ENCODE assay signal across 14 cellular contexts in genomic region chr2:241339839-241340471, GRCh38. TPM values are rescaled to one million over a fixed set of nuclear protein-coding genes. Genes with fewer than 3 reads are reported as not detected.
A peak's percentile ranks its signal among the peaks of the same experiment; 100 is the strongest.
DNase-seq lines count a peak whose midpoint lies in the region; ATAC-seq and TF ChIP-seq lines count a peak whose summit lies in the region.
"Had no signal": no experiment of that assay in that cellular context is flagged by ENCODE, and none has a peak within 500 bp of the region (broad histone marks: within the 10 kb centered on the region; RNA-seq: fewer than 3 reads in every experiment).

No MANE protein-coding gene starts in this region.

- no peak overlapping the region for H4K8ac ChIP-seq in neuronal stem cell (ENCODE audit: low read depth, low read length)

- H3K4me2 ChIP-seq in GM23248 (ENCODE audit: unreplicated experiment) (peak overlapping the region; percentile 44), neuronal stem cell (ENCODE audit: insufficient read depth, low read length, poor library complexity, severe bottlenecking) (no peak overlapping the region)

- no peak overlapping the region for H3K23ac ChIP-seq in neuronal stem cell (ENCODE audit: low read depth, low read length, poor library complexity)

- H3K9me2 ChIP-seq in GM23248 (ENCODE audit: insufficient read depth) = no peaks in the 10 kb centered on the region

- no peak overlapping the region for H2BK120ac ChIP-seq in neuronal stem cell (ENCODE audit: low read depth, low read length)

- no peak overlapping the region for H3K14ac ChIP-seq in neuronal stem cell (ENCODE audit: low read length)

- H3K4me3 ChIP-seq in GM23248 (no peak overlapping the region), neuronal stem cell (ENCODE audit: low read length in 2 of 2) (no peak overlapping the region)

- CTCF ChIA-PET in GM10248 (lab: Yijun Ruan, JAX) = no interaction called here

- H3K27me3 ChIP-seq in GM23248 (replicated peaks; ENCODE audit: insufficient read depth) = no peaks in the 10 kb centered on the region
- peaks cover 0 to 2% (median 0%) of the 10 kb centered on the region in 3 experiments for H3K27me3 ChIP-seq in neuronal stem cell (ENCODE audit: control insufficient read depth in 3 of 3, insufficient read depth in 3 of 3, low read depth in 1 of 3, low read length in 3 of 3)

- peaks cover 22% of the 10 kb centered on the region for H3K4me1 ChIP-seq in GM23248 (ENCODE audit: insufficient read depth)
- no peaks in the 10 kb centered on the region for H3K4me1 ChIP-seq in neuronal stem cell (ENCODE audit: control insufficient read depth in 2 of 2, insufficient read depth in 1 of 2, low read depth in 1 of 2, low read length in 2 of 2)

- H3K4ac ChIP-seq in neuronal stem cell (ENCODE audit: low read length) = no peak overlapping the region

- no peak overlapping the region for H2AK5ac ChIP-seq in neuronal stem cell (ENCODE audit: low read depth, low read length)

- no peak overlapping the region for H2BK12ac ChIP-seq in neuronal stem cell (ENCODE audit: low read length)

- H3K27ac Mint-ChIP-seq in central memory CD8-positive, alpha-beta T cell (ENCODE audit: low read depth) = peak overlapping the region; percentile 60

- H2BK15ac ChIP-seq in neuronal stem cell (ENCODE audit: low read length) = no peak overlapping the region

- H4K20me1 ChIP-seq in GM23248 (ENCODE audit: insufficient read depth) = 0 out of 2 replicates have a peak, but pooled peaks cover 3% of the 10 kb centered on the region

- peak overlapping the region; percentile 22 for H3K27ac ChIP-seq in GM23248
- H3K27ac ChIP-seq in neuronal stem cell (replicated peaks; ENCODE audit: low read length) = peak overlapping the region; percentile 13
- H3K27ac ChIP-seq: C4-2B had no signal

- peaks cover 73% of the 10 kb centered on the region for H3K36me3 ChIP-seq in GM23248 (ENCODE audit: low read depth)
- peaks cover 37 to 95% of the 10 kb centered on the region in 2 donors for H3K36me3 ChIP-seq in neuronal stem cell (replicated peaks in 1 of 2; ENCODE audit: control insufficient read depth in 2 of 2, insufficient read depth in 2 of 2, low read length in 2 of 2)

- peaks cover 81% of the 10 kb centered on the region for H3F3A ChIP-seq in GM23248 (ENCODE audit: insufficient read depth)

- H3K79me1 ChIP-seq in neuronal stem cell (ENCODE audit: low read depth, low read length) = no peaks in the 10 kb centered on the region

- H3K4me3 Mint-ChIP-seq in central memory CD8-positive, alpha-beta T cell = no peak overlapping the region
- H3K4me3 Mint-ChIP-seq: stimulated activated naive CD8-positive, alpha-beta T cell treated with anti-CD3 and anti-CD28 coated beads, Interleukin-15, amount 100 ng/mL, for 72 hours had no signal

- in situ Hi-C loops in GM23248 (cut with MboI) = no loop called here

- no peaks in the 10 kb centered on the region for H3K27me3 Mint-ChIP-seq in central memory CD8-positive, alpha-beta T cell
- H3K27me3 Mint-ChIP-seq: stimulated activated naive CD8-positive, alpha-beta T cell treated with anti-CD3 and anti-CD28 coated beads, Interleukin-15, amount 100 ng/mL, for 72 hours had no signal

- H2AFZ ChIP-seq in GM23248 (no peak overlapping the region), neuronal stem cell (ENCODE audit: low read length) (no peak overlapping the region)

- peaks cover 31% of the 10 kb centered on the region for H3K4me1 Mint-ChIP-seq in central memory CD8-positive, alpha-beta T cell

- no peak overlapping the region for H3K18ac ChIP-seq in neuronal stem cell (ENCODE audit: low read length)

- peaks cover 86% of the 10 kb centered on the region for H3K79me2 ChIP-seq in GM23248 (ENCODE audit: insufficient read depth)

- H3K36me3 Mint-ChIP-seq in central memory CD8-positive, alpha-beta T cell (ENCODE audit: insufficient read depth) = peaks cover 61% of the 10 kb centered on the region

- H3K9ac ChIP-seq in GM23248 (0 out of 2 replicates have a peak overlapping the region, but pooled peaks have one; percentile 3), neuronal stem cell (ENCODE audit: low read depth, low read length, poor library complexity) (no peak overlapping the region)

- TF ChIP-seq CTCF in GM10248 (IDR thresholded peaks at IDR 0.05; ENCODE audit: control extremely low read depth, extremely low read depth, low read depth, missing control alignments) = no peak

- H4K91ac ChIP-seq in neuronal stem cell (ENCODE audit: low read depth, low read length, poor library complexity) = no peak overlapping the region

- no peak overlapping the region for H2BK5ac ChIP-seq in neuronal stem cell (ENCODE audit: low read length)

- DNase-seq in GM23248 = peak; percentile 39
- peak; percentile 25 for DNase-seq in NCI-H2029 (lab: John Stamatoyannopoulos, UW)
- DNase-seq in central memory CD8-positive, alpha-beta T cell (ENCODE audit: low spot score in 2 of 2) = no peak
- DNase-seq in neuronal stem cell (ENCODE audit: low spot score) = no peak
- no peak for DNase-seq in GM10248 (ENCODE audit: extremely low spot score)
- DNase-seq in amniotic stem cell (lab: John Stamatoyannopoulos, UW) = no peak
- DNase-seq: cortex of kidney; NCI-H1436 treated with DMSO at 0.1 percent for 48 hours; NCI-H748 treated with DMSO at 0.1 percent for 48 hours; Right ventricle myocardium superior; small intestine; stimulated activated naive CD8-positive, alpha-beta T cell treated with anti-CD3 and anti-CD28 coated beads, Interleukin-15, amount 100 ng/mL, for 72 hours had no signal

- H3K9me3 Mint-ChIP-seq in central memory CD8-positive, alpha-beta T cell = no peaks in the 10 kb centered on the region
- H3K9me3 Mint-ChIP-seq: stimulated activated naive CD8-positive, alpha-beta T cell treated with anti-CD3 and anti-CD28 coated beads, Interleukin-15, amount 100 ng/mL, for 72 hours had no signal

- ATAC-seq in central memory CD8-positive, alpha-beta T cell (replicated peaks; ENCODE audit: extremely low read depth, poor library complexity, severe bottlenecking) = no peak
- no peak for ATAC-seq in HG02642 (IDR thresholded peaks at IDR 0.05; ENCODE audit: poor library complexity, unreplicated experiment)
- ATAC-seq: stimulated activated naive CD8-positive, alpha-beta T cell treated with anti-CD3 and anti-CD28 coated beads, Interleukin-15, amount 100 ng/mL, for 72 hours had no signal

- POLR2A ChIA-PET in GM10248 (lab: Yijun Ruan, JAX) = no interaction called here

- H3K9me3 ChIP-seq in GM23248 (ENCODE audit: low read depth) (no peaks in the 10 kb centered on the region), neuronal stem cell (replicated peaks in 1 of 2; ENCODE audit: control insufficient read depth in 2 of 2, insufficient read depth in 1 of 2, low read depth in 1 of 2, low read length in 2 of 2) (no peaks in the 10 kb centered on the region)

- 49 to 51% methylated on average over 6 of the region's 6 CpGs for WGBS in GM23248 (ENCODE audit: low coverage in 1 of 2, low lambda C conversion rate in 2 of 2, missing lambda C conversion rate in 2 of 2), 2 experiments
- WGBS in neuronal stem cell (ENCODE audit: extremely low coverage in 2 of 2, insufficient read length in 2 of 2, insufficient replicate concordance in 1 of 2), 2 donors = no CpG with 5 or more reads among the region's 6 CpGs

RNA-seq across cellular contexts. Expression of gene FARP2, which starts 16.1 kb away (rescaled TPM):
- 39.0 and 45.9 TPM in 2 replicates for total RNA-seq in GM23248 (2014; rRNA removed; shearing (Covaris generic))
- polyA plus RNA-seq in GM23248 (2016; fragmentation: Nextera tagmentation; extraction: Ambion mirVana) = 30.9 and 39.7 TPM in 2 replicates
- 11.9 TPM for polyA plus RNA-seq in neuronal stem cell (2013, experiment 1 of 2)
- 11.2 TPM for polyA plus RNA-seq in neuronal stem cell (2013, experiment 2 of 2)

RNA-seq across cellular contexts. Expression of gene SEPTIN2, which starts 24.2 kb away (rescaled TPM):
- 480 and 499 TPM in 2 replicates for total RNA-seq in GM23248 (2014; rRNA removed; shearing (Covaris generic))
- polyA plus RNA-seq in GM23248 (2016; fragmentation: Nextera tagmentation; extraction: Ambion mirVana) = 512 and 518 TPM in 2 replicates
- polyA plus RNA-seq in neuronal stem cell (2013, experiment 1 of 2) = 264 TPM
- polyA plus RNA-seq in neuronal stem cell (2013, experiment 2 of 2) = 273 TPM

RNA-seq across cellular contexts. Expression of gene HDLBP, which starts 24.5 kb away (rescaled TPM):
- 707 and 711 TPM in 2 replicates for total RNA-seq in GM23248 (2014; rRNA removed; shearing (Covaris generic))
- polyA plus RNA-seq in GM23248 (2016; fragmentation: Nextera tagmentation; extraction: Ambion mirVana) = 602 and 613 TPM in 2 replicates
- 203 TPM for polyA plus RNA-seq in neuronal stem cell (2013, experiment 1 of 2)
- 195 TPM for polyA plus RNA-seq in neuronal stem cell (2013, experiment 2 of 2)

Comparison
In these comparisons a context has a peak if more than half of its experiments do, and no peak if none do; other contexts are left out.
1. DNase-seq: peak in GM23248 (single experiment) and NCI-H2029 (single experiment); none in central memory CD8-positive, alpha-beta T cell (0 of 2), neuronal stem cell (single experiment), GM10248 (single experiment) and amniotic stem cell (single experiment).